In the genomic region with DNA sequence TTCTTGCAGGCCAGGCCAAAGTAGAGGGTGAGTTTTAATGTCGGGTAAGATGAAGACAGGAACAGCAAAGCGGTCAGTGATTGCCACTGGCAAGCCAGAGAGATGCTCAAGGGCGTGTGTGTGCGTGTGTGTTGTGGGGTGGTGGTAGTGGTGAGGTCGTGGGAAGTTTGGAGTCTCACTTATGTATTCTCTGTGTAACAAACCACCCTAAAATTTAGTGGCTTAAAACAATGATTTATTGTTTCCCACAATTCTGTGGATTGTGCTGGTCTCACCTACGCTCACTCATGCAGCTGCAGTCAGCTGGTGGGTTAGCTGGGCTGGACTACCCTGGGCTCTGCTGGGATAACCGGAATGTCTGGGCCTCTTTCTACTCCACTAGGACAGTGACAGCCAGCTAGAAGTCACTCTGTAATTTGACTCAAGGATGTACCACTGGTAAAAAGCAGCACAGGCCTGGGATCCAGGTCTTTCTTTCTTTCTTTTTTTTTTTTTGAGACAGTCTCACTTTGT, we compare ENCODE assay signal across 18 cellular contexts. TPM values are rescaled to one million over a fixed set of nuclear protein-coding genes. Genes with fewer than 3 reads are reported as not detected.
A peak's percentile ranks its signal among the peaks of the same experiment; 100 is the strongest.
DNase-seq lines count a peak whose midpoint lies in the region; ATAC-seq, FAIRE-seq and TF ChIP-seq lines count a peak whose summit lies in the region.
"Had no signal": no experiment of that assay in that cellular context is flagged by ENCODE, and none has a peak within 500 bp of the region (broad histone marks: within the 10 kb centered on the region; RNA-seq: fewer than 3 reads in every experiment).

No MANE protein-coding gene starts in this region.

- ATAC-seq in activated naive CD4-positive, alpha-beta T cell treated with anti-CD3 and anti-CD28 coated beads, Interleukin-2, amount 50 U/mL, for 72 hours, result peak; percentile 57 to 71
- peak; percentile 20 for ATAC-seq in HG02798 (IDR thresholded peaks at IDR 0.05; ENCODE audit: poor library complexity, unreplicated experiment)
- ATAC-seq in K562, result peak; percentile 62
- no peak for ATAC-seq in stimulated activated memory B cell treated with anti-CD40 and anti-IgM and Interleukin-4, amounts not matched to agents 10 μg/mL and 1 μg/mL and 100 μg/mL, for 72 hours

- TF ChIP-seq EP300 in K562 (IDR thresholded peaks at IDR 0.05; ENCODE audit: low read length), result no peak

- H3K36me3 Mint-ChIP-seq in activated naive CD4-positive, alpha-beta T cell treated with anti-CD3 and anti-CD28 coated beads, Interleukin-2, amount 50 U/mL, for 72 hours, result no peaks in the 10 kb centered on the region
- H3K36me3 Mint-ChIP-seq in stimulated activated memory B cell treated with anti-CD40 and anti-IgM and Interleukin-4, amounts not matched to agents 10 μg/mL and 1 μg/mL and 100 μg/mL, for 72 hours, result no peaks in the 10 kb centered on the region

- no peak overlapping the region; the same call in 1 of the 2 replicates for H2AFZ ChIP-seq in K562 (ENCODE audit: low read depth, low read length)

- TF ChIP-seq POLR2A in K562 (conservative IDR thresholded peaks at IDR 0.05), result no peak

- H3K79me2 ChIP-seq in K562 (ENCODE audit: control insufficient read depth, insufficient read depth, low read length), result no peaks in the 10 kb centered on the region

- H3K27ac ChIP-seq in K562 (ENCODE audit: extremely low read depth, low read depth, low read length), result no peak overlapping the region
- H3K27ac ChIP-seq: brain microvascular endothelial cell, ovary, SK-N-MC, tibial artery had no signal

- POLR2A ChIA-PET in K562 (lab: Yijun Ruan, JAX), result interaction anchor here (0.8 to 1.2 kb wide), 3 partner anchors 21 to 111 kb away, joined by 3 to 5 read pairs (median 4); no protein-coding TSS in a partner anchor

- H3K9ac ChIP-seq in K562 (ENCODE audit: insufficient read depth in 1 of 2, low read depth in 2 of 2, low read length in 2 of 2), result no peak overlapping the region

- no peak overlapping the region for H3K4me2 ChIP-seq in K562 (ENCODE audit: insufficient read depth, low read length)

- no peak for TF ChIP-seq RAD21 in K562 (CRISPR knock-in tag; conservative IDR thresholded peaks at IDR 0.05 in 1 of 2, IDR thresholded peaks at IDR 0.05 in 1 of 2)

- WGBS in K562 (ENCODE audit: insufficient coverage, low coverage, missing lambda C conversion rate), result 67% methylated on average over 7 of the region's 7 CpGs

- no peak overlapping the region for H3K4me3 Mint-ChIP-seq in stimulated activated memory B cell treated with anti-CD40 and anti-IgM and Interleukin-4, amounts not matched to agents 10 μg/mL and 1 μg/mL and 100 μg/mL, for 72 hours

- no peaks in the 10 kb centered on the region for H3K27me3 ChIP-seq in K562 (ENCODE audit: control insufficient read depth in 2 of 2, insufficient read depth in 2 of 2, low read length in 2 of 2)
- no peaks in the 10 kb centered on the region for H3K27me3 ChIP-seq in MG63
- H3K27me3 ChIP-seq: brain microvascular endothelial cell, ovary, tibial artery had no signal

- CTCF ChIA-PET in K562 (lab: Yijun Ruan, JAX; ENCODE audit: low intra/inter-chr PET ratio), result no interaction called here

- no peaks in the 10 kb centered on the region for H3K9me3 ChIP-seq in K562 (replicated peaks; ENCODE audit: control insufficient read depth, insufficient read depth, low read depth, low read length)
- no peaks in the 10 kb centered on the region for H3K9me3 ChIP-seq in MG63
- H3K9me3 ChIP-seq: Caco-2, ovary, tibial artery had no signal

- no peaks in the 10 kb centered on the region for H3K9me1 ChIP-seq in K562 (ENCODE audit: control insufficient read depth, insufficient read depth, low read length)

- no peaks in the 10 kb centered on the region for H4K20me1 ChIP-seq in K562 (replicated peaks; ENCODE audit: control insufficient read depth, insufficient read depth, low read length)

- H3K4me3 ChIP-seq in K562 (no peak overlapping the region), MG63 (no peak overlapping the region)
- H3K4me3 ChIP-seq: ovary, SK-N-MC, tibial artery had no signal

- no peak for DNase-seq in activated naive CD4-positive, alpha-beta T cell treated with anti-CD3 and anti-CD28 coated beads, Interleukin-2, amount 50 U/mL, for 72 hours (ENCODE audit: low spot score in 2 of 2)
- DNase-seq in activated naive CD4-positive, alpha-beta T cell treated with Interleukin-2 at 50 U/mL for 16 hours, result no peak
- DNase-seq in K562 (ENCODE audit: extremely low read depth in 1 of 4, low spot score in 3 of 4) (no peak), MG63 (no peak), inferior parietal cortex (ENCODE audit: extremely low spot score) (no peak), activated gamma-delta T cell (lab: John Stamatoyannopoulos, UW) (no peak)
- DNase-seq: brain microvascular endothelial cell; Caco-2; HCEC 1CT; NCI-H187; NCI-H524; ovary; PC-3; stimulated activated CD8-positive, alpha-beta memory T cell treated with anti-CD3 and anti-CD28 coated beads, Interleukin-4, amount 100 ng/mL, for 48 hours; tibial artery had no signal

- peaks cover 13% of the 10 kb centered on the region for H3K4me1 Mint-ChIP-seq in stimulated activated memory B cell treated with anti-CD40 and anti-IgM and Interleukin-4, amounts not matched to agents 10 μg/mL and 1 μg/mL and 100 μg/mL, for 72 hours

- intact Hi-C loops in K562 (cut with micrococcal nuclease), result no loop called here

- no TSS peak for BruUV-seq in K562 (replicated peaks; lab: Mats Ljungman, UMichigan)

- in situ Hi-C loops in K562 (cut with MboI), result no loop called here

- no peaks in the 10 kb centered on the region for H3K27me3 Mint-ChIP-seq in stimulated activated memory B cell treated with anti-CD40 and anti-IgM and Interleukin-4, amounts not matched to agents 10 μg/mL and 1 μg/mL and 100 μg/mL, for 72 hours

- H3K4me1 ChIP-seq in K562 (replicated peaks in 1 of 2; ENCODE audit: control insufficient read depth in 2 of 2, insufficient read depth in 2 of 2, low read length in 2 of 2), result no peaks in the 10 kb centered on the region
- H3K4me1 ChIP-seq: Caco-2, tibial artery had no signal

- H3K36me3 ChIP-seq in K562 (ENCODE audit: control insufficient read depth, insufficient read depth, low read length) (no peaks in the 10 kb centered on the region), MG63 (no peaks in the 10 kb centered on the region)
- H3K36me3 ChIP-seq: brain microvascular endothelial cell, ovary, tibial artery had no signal

- H3K27ac Mint-ChIP-seq in activated naive CD4-positive, alpha-beta T cell treated with anti-CD3 and anti-CD28 coated beads, Interleukin-2, amount 50 U/mL, for 72 hours, result peak overlapping the region in 1 of 2 donors; percentile 2
- H3K27ac Mint-ChIP-seq in stimulated activated memory B cell treated with anti-CD40 and anti-IgM and Interleukin-4, amounts not matched to agents 10 μg/mL and 1 μg/mL and 100 μg/mL, for 72 hours, result peak overlapping the region; percentile 5

- peaks cover 0 to 5% of the 10 kb centered on the region in 2 donors for H3K9me3 Mint-ChIP-seq in activated naive CD4-positive, alpha-beta T cell treated with anti-CD3 and anti-CD28 coated beads, Interleukin-2, amount 50 U/mL, for 72 hours
- H3K9me3 Mint-ChIP-seq in stimulated activated memory B cell treated with anti-CD40 and anti-IgM and Interleukin-4, amounts not matched to agents 10 μg/mL and 1 μg/mL and 100 μg/mL, for 72 hours, result no peaks in the 10 kb centered on the region

- no peak for FAIRE-seq in K562 (lab: Jason Lieb, UNC)

- TF ChIP-seq CTCF in K562 (IDR thresholded peaks at IDR 0.05 in 2 of 3, conservative IDR thresholded peaks at IDR 0.05 in 1 of 3; ENCODE audit: insufficient read depth in 2 of 3, low read depth in 1 of 3, low read length in 3 of 3), result no peak

TF ChIP-seq in K562, 482 proteins besides CTCF, POLR2A, EP300 and RAD21 (continues in another document):
- TF ChIP-seq HDAC6 (IDR thresholded peaks at IDR 0.05; ENCODE audit: low read depth, low read length), result no peak
- no peak for TF ChIP-seq TBP (optimal IDR thresholded peaks at IDR 0.05; ENCODE audit: low read depth, low read length)
- no peak for TF ChIP-seq ZNF583 (CRISPR knock-in tag; IDR thresholded peaks at IDR 0.05)
- no peak for TF ChIP-seq ZNF764 (CRISPR knock-in tag; IDR thresholded peaks at IDR 0.05; ENCODE audit: low read depth)
- no peak for TF ChIP-seq ZNF398 (CRISPR knock-in tag; IDR thresholded peaks at IDR 0.05)
- TF ChIP-seq ZNF75A (CRISPR knock-in tag; IDR thresholded peaks at IDR 0.05), result no peak

RNA-seq across cellular contexts. Expression of gene BHLHE40, which starts 50.9 kb away (rescaled TPM):
- 100 to 1,000 TPM; 228 to 369 TPM for total RNA-seq in activated naive CD4-positive, alpha-beta T cell treated with anti-CD3 and anti-CD28 coated beads, Interleukin-2, amount 50 U/mL, for 72 hours
- 81.5 and 114 TPM in 2 replicates for total RNA-seq in K562 (2011; cell fraction: chromatin; rRNA removed; ENCODE audit: low replicate concordance)
- 100 and 103 TPM in 2 replicates for total RNA-seq in K562 (2011; cell fraction: nucleolus; rRNA removed)
- 92.4 and 99.8 TPM in 2 replicates for total RNA-seq in K562 (2011; cell fraction: nucleoplasm; rRNA removed)
- total RNA-seq in K562 (2014; rRNA removed), result 38.7 and 44.5 TPM in 2 replicates
- total RNA-seq in K562 (2014; rRNA removed; fragmentation: Illumina TruSeq; extraction: Trizol), result 19.4 and 20.6 TPM in 2 replicates
- 27.7 and 27.8 TPM in 2 replicates for total RNA-seq in K562 (2015; rRNA removed; fragmentation: Illumina TruSeq; extraction: Trizol)
- total RNA-seq in K562 (2021), result 47.5 and 51.8 TPM in 2 replicates
- polyA plus RNA-seq in K562 (2011; rRNA removed), result 83.9 and 105 TPM in 2 replicates
- polyA plus RNA-seq in K562 (2011; cell fraction: cytosol; rRNA removed), result 72.3 and 73.7 TPM in 2 replicates
- 144 and 202 TPM in 2 replicates for polyA plus RNA-seq in K562 (2011; cell fraction: nucleus; rRNA removed)
- 98.8 and 122 TPM in 2 replicates for polyA plus RNA-seq in K562 (2012)
- polyA plus RNA-seq in K562 (2014; fragmentation: Illumina TruSeq; extraction: Trizol), result 49.6 and 57.8 TPM in 2 replicates
- polyA plus RNA-seq in K562 (2014; fragmentation: Nextera tagmentation; extraction: Ambion mirVana), result 10 to 100 TPM; 12.0 to 24.3 TPM
- polyA plus RNA-seq in K562 (2014; rRNA removed), result 30.9 and 31.4 TPM in 2 replicates
- 76.2 and 78.0 TPM in 2 replicates for polyA minus RNA-seq in K562 (2011; rRNA and poly(A)+ RNA removed)
- 70.7 and 90.6 TPM in 2 replicates for polyA minus RNA-seq in K562 (2011; cell fraction: cytosol; rRNA and poly(A)+ RNA removed)
- 122 and 139 TPM in 2 replicates for polyA minus RNA-seq in K562 (2011; cell fraction: nucleus; rRNA and poly(A)+ RNA removed)
- 2.6 TPM in 2 replicates for total RNA-seq in MG63 (2014; rRNA removed; shearing (Covaris generic); ENCODE audit: low replicate concordance)
